In genomic region chr12:124611559-124612391, GRCh38 we compare ENCODE assay signal across 21 cellular contexts.
"Had no signal": no experiment of that assay in that cellular context is flagged by ENCODE, and none has a peak within 500 bp of the region (broad histone marks: within the 10 kb centered on the region; RNA-seq: fewer than 3 reads in every experiment).

No MANE protein-coding gene starts in this region.

- H3K4me3 ChIP-seq: gastrocnemius medialis, heart left ventricle, left lung, ovary, psoas muscle, skin epidermis, testis had no signal

- ATAC-seq: activated CD8-positive, alpha-beta T cell treated with anti-CD3 and anti-CD28 coated beads for 36 hours; gastrocnemius medialis; heart left ventricle; left lung; psoas muscle; right cardiac atrium; stimulated activated naive CD8-positive, alpha-beta T cell treated with anti-CD3 and anti-CD28 coated beads, Interleukin-15, amount 100 ng/mL, for 72 hours had no signal

- DNase-seq: activated B cell treated with CpG ODN at 0.5 μM for 24 hours; activated CD4-positive, alpha-beta T cell treated with anti-CD3 and anti-CD28 coated beads for 4 hours; activated CD8-positive, alpha-beta T cell treated with anti-CD3 and anti-CD28 coated beads for 36 hours; activated naive CD4-positive, alpha-beta T cell treated with anti-CD3 and anti-CD28 coated beads, Interleukin-2, amount 50 U/mL, for 16 hours; activated T-cell treated with anti-CD3 and anti-CD28 coated beads, Interleukin-2, amount 50 U/mL, for 24 hours; aorta; cerebellar nuclear complex; cortex of kidney; erythroblast; gastrocnemius medialis; heart left ventricle; left lung; ovary; stimulated activated CD4-positive, alpha-beta T cell treated with anti-CD3 and anti-CD28 coated beads, Interleukin-15, amount 100 ng/mL, for 24 hours; stimulated activated CD4-positive, alpha-beta T cell treated with anti-CD3 and anti-CD28 coated beads, Interleukin-2, amount 100 ng/mL, for 48 hours; stimulated activated naive CD8-positive, alpha-beta T cell treated with anti-CD3 and anti-CD28 coated beads, Interleukin-15, amount 100 ng/mL, for 72 hours; testis had no signal

- H3K4me1 ChIP-seq: gastrocnemius medialis, psoas muscle had no signal

- H3K9me3 ChIP-seq: gastrocnemius medialis, ovary, psoas muscle, testis had no signal

- H3K27ac ChIP-seq: gastrocnemius medialis, heart left ventricle, left lung, ovary, psoas muscle, testis had no signal

- H3K36me3 ChIP-seq: gastrocnemius medialis, heart left ventricle, left lung, ovary had no signal

- FAIRE-seq: endometrium had no signal

- H3K27me3 ChIP-seq: gastrocnemius medialis, heart left ventricle, ovary, testis had no signal
